ENCODE assay signal across 35 cellular contexts in genomic region chr17:68709461-68709860, GRCh38.
"Had no signal": no experiment of that assay in that cellular context is flagged by ENCODE, and none has a peak within 500 bp of the region (broad histone marks: within the 10 kb centered on the region; RNA-seq: fewer than 3 reads in every experiment).

No MANE protein-coding gene starts in this region.

- H3K4me3 ChIP-seq: ascending aorta, MG63, Peyer's patch had no signal

- DNase-seq: activated B cell treated with CpG ODN at 0.5 μM for 24 hours; activated CD4-positive, alpha-beta memory T cell treated with anti-CD3 and anti-CD28 coated beads, Interleukin-2, amount 10 ng/mL, durations not matched to agents 7 days and 5 days; activated CD4-positive, alpha-beta T cell treated with anti-CD3 and anti-CD28 coated beads for 1 hour; activated CD4-positive, alpha-beta T cell treated with anti-CD3 and anti-CD28 coated beads for 48 hours; activated CD8-positive, alpha-beta memory T cell treated with anti-CD3 and anti-CD28 coated beads for 24 hours; activated CD8-positive, alpha-beta memory T cell treated with anti-CD3 and anti-CD28 coated beads, Interleukin-2, amount 10 ng/mL, durations not matched to agents 7 days and 5 days; activated CD8-positive, alpha-beta memory T cell treated with anti-CD3 and anti-CD28 coated beads, Interleukin-2, amount 50 U/mL, for 48 hours; activated effector memory CD4-positive, alpha-beta T cell treated with anti-CD3 and anti-CD28 coated beads, Interleukin-2, amount 50 U/mL, for 16 hours; activated naive CD4-positive, alpha-beta T cell; activated naive CD4-positive, alpha-beta T cell treated with anti-CD3 and anti-CD28 coated beads, Interleukin-2, amount 50 U/mL, for 16 hours; activated naive CD8-positive, alpha-beta T cell treated with anti-CD3 and anti-CD28 coated beads for 36 hours; activated T-cell treated with anti-CD3 and anti-CD28 coated beads, Interleukin-2, amount 50 U/mL, for 48 hours; amygdala; Kasumi-1; KG1; MG63; NCI-H1048; NCI-H1105 treated with DMSO at 0.1 percent for 48 hours; NCI-H1436; NCI-H1694; NCI-H1930; NCI-H345; NCI-H524 treated with DMSO at 0.1 percent for 48 hours; NK-92 treated with Interleukin-12 subunit alpha and Interleukin-12 subunit beta, amount 100 ng/mL, for 24 hours; PC-3; Peyer's patch; SIG-M5; T-helper 1 cell; T-helper 2 cell; T-helper 9 cell had no signal

- ATAC-seq: activated CD8-positive, alpha-beta memory T cell treated with anti-CD3 and anti-CD28 coated beads, Interleukin-2, amount 10 ng/mL, durations not matched to agents 7 days and 5 days; PC-3; Right ventricle myocardium inferior; SK-N-SH treated with all-trans-retinoic acid at 6 μM for 48 hours had no signal

- H3K9me3 ChIP-seq: ascending aorta, MG63, Peyer's patch had no signal

- H3K27me3 ChIP-seq: ascending aorta, MG63, Peyer's patch had no signal

- H3K36me3 ChIP-seq: ascending aorta, MG63, Peyer's patch had no signal

- H3K27ac ChIP-seq: ascending aorta, RWPE1, VCaP had no signal

- H3K4me1 ChIP-seq: ascending aorta, Peyer's patch had no signal
